20 cellular contexts compared by ENCODE assay signal in the genomic region with DNA sequence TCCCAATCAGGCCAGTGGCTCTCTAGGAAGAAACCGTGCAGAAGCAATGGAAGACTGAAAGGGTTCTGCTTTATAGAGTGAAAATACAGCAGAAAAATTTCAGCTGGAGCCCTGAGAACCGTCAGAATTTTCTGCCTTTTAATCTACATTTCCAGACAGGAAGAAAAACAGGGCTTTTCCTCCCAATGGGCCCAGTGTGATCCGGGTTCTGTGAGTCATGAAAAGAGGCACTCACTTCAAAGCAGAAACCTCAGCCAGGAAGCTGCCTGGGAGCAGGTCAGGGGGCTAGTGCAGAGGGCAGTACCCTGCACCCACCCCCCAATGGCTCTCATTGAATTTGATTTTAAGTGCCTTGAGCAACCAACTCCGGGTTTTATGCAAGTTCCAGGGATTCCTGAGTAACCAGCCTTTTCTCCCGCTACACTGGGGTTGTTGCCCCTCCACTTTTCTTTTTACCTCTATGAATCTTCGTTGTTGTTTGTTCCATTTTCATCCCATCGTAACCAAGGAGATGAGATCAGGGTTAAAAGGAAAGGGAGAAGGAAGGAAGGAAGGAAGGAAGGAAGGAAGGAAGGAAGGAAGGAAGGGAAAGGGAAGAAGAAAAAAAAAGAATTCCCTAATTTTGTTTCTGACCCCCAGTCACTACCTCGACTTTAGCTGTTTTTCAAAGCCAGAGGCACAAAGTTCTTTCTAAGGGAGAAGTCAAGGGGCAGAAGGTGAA. TPM values are rescaled to one million over a fixed set of nuclear protein-coding genes. Genes with fewer than 3 reads are reported as not detected.
DNase-seq lines count a peak whose midpoint lies in the region; ATAC-seq and TF ChIP-seq lines count a peak whose summit lies in the region.
"Had no signal": no experiment of that assay in that cellular context is flagged by ENCODE, and none has a peak within 500 bp of the region (broad histone marks: within the 10 kb centered on the region; RNA-seq: fewer than 3 reads in every experiment).

No MANE protein-coding gene starts in this region.

- TF ChIP-seq EP300 in upper lobe of left lung (IDR thresholded peaks at IDR 0.05) = no peak

- H3K27me3 ChIP-seq in GM23338 (ENCODE audit: insufficient read depth) (peaks cover 100% of the 10 kb centered on the region), ectodermal cell (ENCODE audit: control insufficient read depth, insufficient read depth, low read length, poor library complexity, severe bottlenecking) (peaks cover 100% of the 10 kb centered on the region), osteoblast (ENCODE audit: insufficient read depth, low read length) (peaks cover 97% of the 10 kb centered on the region), upper lobe of left lung (peaks cover 2 to 94% (median 68%) of the 10 kb centered on the region in 4 donors), esophagus squamous epithelium (peaks cover 50 to 100% (median 83%) of the 10 kb centered on the region in 4 donors)

- 0 out of 2 replicates have a peak, but pooled peaks cover 11% of the 10 kb centered on the region for H3F3A ChIP-seq in GM23338 (replicated peaks; ENCODE audit: low read depth)

- TF ChIP-seq CTCF in GM23338 (conservative IDR thresholded peaks at IDR 0.05; ENCODE audit: low read depth in 2 of 2) (no peak), osteoblast (IDR thresholded peaks at IDR 0.05; ENCODE audit: extremely low read depth, low read depth, low read length) (no peak), upper lobe of left lung (IDR thresholded peaks at IDR 0.05) (no peak), esophagus squamous epithelium (IDR thresholded peaks at IDR 0.05) (no peak)

- peaks cover 99% of the 10 kb centered on the region for H3K27me3 Mint-ChIP-seq in GM23338 (ENCODE audit: insufficient read depth, low read depth, poor library complexity)

- no peaks in the 10 kb centered on the region for H3K9me2 ChIP-seq in GM23338 (ENCODE audit: insufficient read depth)
- H3K9me2 ChIP-seq: SK-N-SH had no signal

- WGBS in ectodermal cell, 2 experiments = 3 to 5% methylated on average over 7 to 8 of the region's 8 CpGs
- 2 to 4% methylated on average over 8 of the region's 8 CpGs for WGBS in upper lobe of left lung, 2 donors
- 3% methylated on average over 5 to 8 of the region's 8 CpGs for WGBS in esophagus squamous epithelium, 2 donors

- H3K9me3 Mint-ChIP-seq in GM23338 = peaks cover 3% of the 10 kb centered on the region; the same call in 2 of the 3 replicates
- H3K9me3 Mint-ChIP-seq: CD8-positive, alpha-beta memory T cell had no signal

- ATAC-seq in GM23338 = no peak
- ATAC-seq in upper lobe of left lung (ENCODE audit: low FRiP score in 2 of 2) = no peak
- ATAC-seq: HCT116, K562 had no signal

- H3K4me1 ChIP-seq in GM23338 (ENCODE audit: insufficient read depth) = peaks cover 55% of the 10 kb centered on the region
- peaks cover 38% of the 10 kb centered on the region for H3K4me1 ChIP-seq in ectodermal cell (ENCODE audit: control insufficient read depth, insufficient read depth, low read length)
- H3K4me1 ChIP-seq in osteoblast (ENCODE audit: insufficient read depth, low read length) = no peaks in the 10 kb centered on the region
- H3K4me1 ChIP-seq in upper lobe of left lung = peaks cover 7 to 16% (median 10%) of the 10 kb centered on the region in 4 donors
- H3K4me1 ChIP-seq in esophagus squamous epithelium = peaks cover 3 to 47% (median 5%) of the 10 kb centered on the region in 3 donors

- H3K27ac Mint-ChIP-seq in GM23338 = no peak overlapping the region

- H3K79me2 ChIP-seq in GM23338 (replicated peaks; ENCODE audit: insufficient read depth) (no peaks in the 10 kb centered on the region), osteoblast (ENCODE audit: insufficient read depth, low read length) (no peaks in the 10 kb centered on the region)

- H3K4me2 ChIP-seq in GM23338 (peak overlapping the region; percentile 48), osteoblast (ENCODE audit: insufficient read depth, low read length) (no peak overlapping the region)
- H3K4me2 ChIP-seq: SK-N-SH had no signal

- H3K4me3 ChIP-seq in GM23338 = peak overlapping the region; percentile 32; the same call in 1 of the 2 replicates
- peak overlapping the region; percentile 43 for H3K4me3 ChIP-seq in ectodermal cell (ENCODE audit: insufficient read depth, low read depth, low read length)
- H3K4me3 ChIP-seq in osteoblast (ENCODE audit: insufficient read depth, low read length) = no peak overlapping the region
- H3K4me3 ChIP-seq in upper lobe of left lung = no peak overlapping the region
- H3K4me3 ChIP-seq in esophagus squamous epithelium = no peak overlapping the region
- H3K4me3 ChIP-seq: K562 had no signal

- peak; percentile 47 for DNase-seq in GM23338 (ENCODE audit: low spot score)
- peak; percentile 26 for DNase-seq in HT1080 (ENCODE audit: low read depth)
- peak; percentile 81 for DNase-seq in osteoblast (ENCODE audit: insufficient read length, low spot score, missing footprints)
- no peak for DNase-seq in upper lobe of left lung
- DNase-seq in esophagus squamous epithelium (lab: John Stamatoyannopoulos, UW) = no peak
- no peak for DNase-seq in NCI-H1436 treated with DMSO at 0.1 percent for 48 hours (lab: John Stamatoyannopoulos, UW)
- DNase-seq: ACHN; CD8-positive, alpha-beta memory T cell; DMS79 treated with DMSO at 0.1 percent for 48 hours; NCI-H1105 treated with DMSO at 0.1 percent for 48 hours; NCI-H1694 treated with DMSO at 0.1 percent for 48 hours; NCI-H510A; NCI-H748 treated with DMSO at 0.1 percent for 48 hours; SHP77 treated with DMSO at 0.1 percent for 48 hours had no signal

- no peak overlapping the region for H3K27ac ChIP-seq in GM23338 (ENCODE audit: low read depth)
- no peak overlapping the region for H3K27ac ChIP-seq in ectodermal cell (ENCODE audit: insufficient read depth, low read depth, low read length, poor library complexity, severe bottlenecking)
- H3K27ac ChIP-seq in osteoblast (ENCODE audit: low read depth, low read length) = no peak overlapping the region
- H3K27ac ChIP-seq in upper lobe of left lung = no peak overlapping the region
- no peak overlapping the region for H3K27ac ChIP-seq in esophagus squamous epithelium

- H4K20me1 ChIP-seq in GM23338 (replicated peaks; ENCODE audit: insufficient read depth) = peaks cover 29% of the 10 kb centered on the region
- peaks cover 44% of the 10 kb centered on the region for H4K20me1 ChIP-seq in osteoblast (ENCODE audit: insufficient read depth, low read length)

- peak overlapping the region; percentile 11; the same call in 1 of the 3 replicates for H3K4me3 Mint-ChIP-seq in GM23338

- H3K36me3 Mint-ChIP-seq in GM23338 (ENCODE audit: low read depth) = no peaks in the 10 kb centered on the region; the same call in 2 of the 3 replicates

- intact Hi-C loops in esophagus squamous epithelium (cut with DNase I) = no loop called here

- H3K4me1 Mint-ChIP-seq in GM23338 = peaks cover 50% of the 10 kb centered on the region

- TF ChIP-seq POLR2A in upper lobe of left lung (IDR thresholded peaks at IDR 0.05) (no peak), esophagus squamous epithelium (IDR thresholded peaks at IDR 0.05) (no peak)

- H3K36me3 ChIP-seq in GM23338 (ENCODE audit: insufficient read depth) (no peaks in the 10 kb centered on the region; the same call in 1 of the 2 replicates), ectodermal cell (ENCODE audit: control insufficient read depth, insufficient read depth, low read length) (no peaks in the 10 kb centered on the region), osteoblast (ENCODE audit: insufficient read depth, low read length) (no peaks in the 10 kb centered on the region), upper lobe of left lung (no peaks in the 10 kb centered on the region), esophagus squamous epithelium (no peaks in the 10 kb centered on the region)

- no peaks in the 10 kb centered on the region for H3K9me3 ChIP-seq in ectodermal cell (ENCODE audit: control insufficient read depth, low read length)
- no peaks in the 10 kb centered on the region for H3K9me3 ChIP-seq in osteoblast (ENCODE audit: low read depth, low read length)
- no peaks in the 10 kb centered on the region for H3K9me3 ChIP-seq in upper lobe of left lung
- no peaks in the 10 kb centered on the region for H3K9me3 ChIP-seq in esophagus squamous epithelium
- H3K9me3 ChIP-seq: SK-N-SH had no signal

- no peak overlapping the region for H2AFZ ChIP-seq in GM23338
- H2AFZ ChIP-seq in osteoblast (ENCODE audit: low read length) = no peak overlapping the region

TF ChIP-seq in GM23338, 12 proteins besides CTCF, POLR2A, EP300 and RAD21 (continues in another document):
- TF ChIP-seq STAT1 (IDR thresholded peaks at IDR 0.05; ENCODE audit: unreplicated experiment) = no peak
- TF ChIP-seq, protein P1, sequence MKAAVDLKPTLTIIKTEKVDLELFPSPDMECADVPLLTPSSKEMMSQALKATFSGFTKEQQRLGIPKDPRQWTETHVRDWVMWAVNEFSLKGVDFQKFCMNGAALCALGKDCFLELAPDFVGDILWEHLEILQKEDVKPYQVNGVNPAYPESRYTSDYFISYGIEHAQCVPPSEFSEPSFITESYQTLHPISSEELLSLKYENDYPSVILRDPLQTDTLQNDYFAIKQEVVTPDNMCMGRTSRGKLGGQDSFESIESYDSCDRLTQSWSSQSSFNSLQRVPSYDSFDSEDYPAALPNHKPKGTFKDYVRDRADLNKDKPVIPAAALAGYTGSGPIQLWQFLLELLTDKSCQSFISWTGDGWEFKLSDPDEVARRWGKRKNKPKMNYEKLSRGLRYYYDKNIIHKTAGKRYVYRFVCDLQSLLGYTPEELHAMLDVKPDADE (IDR thresholded peaks at IDR 0.05) = no peak

RNA-seq across cellular contexts. Expression of a gene that starts 1.3 kb away (rescaled TPM):
- not detected in 2 replicates for total RNA-seq in GM23338 (2014; rRNA removed; shearing (Covaris generic))
- polyA plus RNA-seq in GM23338 (2016; fragmentation: Nextera tagmentation; extraction: Ambion mirVana) = not detected in 2 replicates
- not detected in 2 replicates for total RNA-seq in HT1080 (2014; rRNA removed; shearing (Covaris generic))
- not detected in 2 replicates for polyA plus RNA-seq in HT1080 (2015; cell fraction: cytosol; rRNA removed)
- polyA plus RNA-seq in HT1080 (2015; cell fraction: nucleus; rRNA removed) = not detected in 2 replicates
- 20.4 TPM for polyA plus RNA-seq in ectodermal cell (2013, experiment 1 of 4)
- 40.3 TPM for polyA plus RNA-seq in ectodermal cell (2013, experiment 2 of 4)
- 18.3 TPM for polyA plus RNA-seq in ectodermal cell (2013, experiment 3 of 4)
- 27.6 TPM for polyA plus RNA-seq in ectodermal cell (2013, experiment 4 of 4)
- not detected in 2 replicates for total RNA-seq in osteoblast
- total RNA-seq in upper lobe of left lung = not detected
- not detected for total RNA-seq in esophagus squamous epithelium
- total RNA-seq: CD8-positive, alpha-beta memory T cell; K562; OCI-LY7; RPMI7951 had no signal
- polyA plus RNA-seq: CD8-positive, alpha-beta memory T cell; K562; SK-N-SH had no signal

Comparison
In these comparisons a context has a peak if more than half of its experiments do, and no peak if none do; other contexts are left out.
1. DNase-seq: peak in GM23338 (single experiment), HT1080 (single experiment) and osteoblast (single experiment); none in upper lobe of left lung (0 of 2), esophagus squamous epithelium (single experiment) and NCI-H1436 treated with DMSO at 0.1 percent for 48 hours (single experiment).
2. H3K4me3 ChIP-seq: peak in GM23338 (single experiment) and ectodermal cell (single experiment); none in osteoblast (single experiment), upper lobe of left lung (0 of 4) and esophagus squamous epithelium (0 of 4).